ENCODE assay signal across 3 cellular contexts in the genomic region with DNA sequence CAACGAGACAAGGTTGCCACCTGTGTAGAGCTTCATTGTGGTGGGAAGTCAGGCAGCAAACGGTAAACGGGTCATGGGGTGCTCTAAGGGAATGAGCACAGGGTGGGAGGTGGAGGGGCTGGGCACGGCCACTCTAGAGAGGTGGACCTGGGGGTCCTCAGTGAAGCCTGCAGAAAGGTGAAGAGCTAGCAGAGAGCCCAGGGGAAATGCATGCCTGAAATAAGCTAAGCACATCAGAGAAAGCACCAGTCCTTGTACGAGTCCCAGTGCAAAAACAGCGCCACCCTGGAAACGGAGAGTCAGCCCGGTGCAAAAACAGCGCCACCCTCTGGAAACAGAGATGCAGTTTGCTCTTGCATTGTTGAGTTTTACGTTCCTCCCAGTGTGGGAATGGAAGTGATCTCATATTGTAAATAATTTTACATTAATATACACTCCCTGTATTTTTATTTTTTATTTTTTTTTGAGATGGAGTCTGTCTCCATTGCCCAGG.
A peak's percentile ranks its signal among the peaks of the same experiment; 100 is the strongest.
TF ChIP-seq lines count a peak whose summit lies in the region.

No MANE protein-coding gene starts in this region.

TF ChIP-seq in A549, 52 proteins besides CTCF, POLR2A, EP300 and RAD21:
- TF ChIP-seq ATOH8 (CRISPR knock-in tag; IDR thresholded peaks at IDR 0.05; ENCODE audit: low read depth) (no peak), SMC3 (IDR thresholded peaks at IDR 0.05) (peak; percentile 51)

TF ChIP-seq in GM12878, 131 proteins besides CTCF, POLR2A, EP300 and RAD21:
- TF ChIP-seq BMI1 (IDR thresholded peaks at IDR 0.05; ENCODE audit: borderline replicate concordance) = no peak
- peak; percentile 54; the same call in 1 of the 2 replicates for TF ChIP-seq IRF4 (IDR thresholded peaks at IDR 0.05; ENCODE audit: low read depth, low read length)
- TF ChIP-seq SMC3 (IDR thresholded peaks at IDR 0.05; ENCODE audit: borderline replicate concordance, low read length) = peak; percentile 91
- TF ChIP-seq, protein P1, sequence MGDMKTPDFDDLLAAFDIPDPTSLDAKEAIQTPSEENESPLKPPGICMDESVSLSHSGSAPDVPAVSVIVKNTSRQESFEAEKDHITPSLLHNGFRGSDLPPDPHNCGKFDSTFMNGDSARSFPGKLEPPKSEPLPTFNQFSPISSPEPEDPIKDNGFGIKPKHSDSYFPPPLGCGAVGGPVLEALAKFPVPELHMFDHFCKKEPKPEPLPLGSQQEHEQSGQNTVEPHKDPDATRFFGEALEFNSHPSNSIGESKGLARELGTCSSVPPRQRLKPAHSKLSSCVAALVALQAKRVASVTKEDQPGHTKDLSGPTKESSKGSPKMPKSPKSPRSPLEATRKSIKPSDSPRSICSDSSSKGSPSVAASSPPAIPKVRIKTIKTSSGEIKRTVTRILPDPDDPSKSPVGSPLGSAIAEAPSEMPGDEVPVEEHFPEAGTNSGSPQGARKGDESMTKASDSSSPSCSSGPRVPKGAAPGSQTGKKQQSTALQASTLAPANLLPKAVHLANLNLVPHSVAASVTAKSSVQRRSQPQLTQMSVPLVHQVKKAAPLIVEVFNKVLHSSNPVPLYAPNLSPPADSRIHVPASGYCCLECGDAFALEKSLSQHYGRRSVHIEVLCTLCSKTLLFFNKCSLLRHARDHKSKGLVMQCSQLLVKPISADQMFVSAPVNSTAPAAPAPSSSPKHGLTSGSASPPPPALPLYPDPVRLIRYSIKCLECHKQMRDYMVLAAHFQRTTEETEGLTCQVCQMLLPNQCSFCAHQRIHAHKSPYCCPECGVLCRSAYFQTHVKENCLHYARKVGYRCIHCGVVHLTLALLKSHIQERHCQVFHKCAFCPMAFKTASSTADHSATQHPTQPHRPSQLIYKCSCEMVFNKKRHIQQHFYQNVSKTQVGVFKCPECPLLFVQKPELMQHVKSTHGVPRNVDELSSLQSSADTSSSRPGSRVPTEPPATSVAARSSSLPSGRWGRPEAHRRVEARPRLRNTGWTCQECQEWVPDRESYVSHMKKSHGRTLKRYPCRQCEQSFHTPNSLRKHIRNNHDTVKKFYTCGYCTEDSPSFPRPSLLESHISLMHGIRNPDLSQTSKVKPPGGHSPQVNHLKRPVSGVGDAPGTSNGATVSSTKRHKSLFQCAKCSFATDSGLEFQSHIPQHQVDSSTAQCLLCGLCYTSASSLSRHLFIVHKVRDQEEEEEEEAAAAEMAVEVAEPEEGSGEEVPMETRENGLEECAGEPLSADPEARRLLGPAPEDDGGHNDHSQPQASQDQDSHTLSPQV (IDR thresholded peaks at IDR 0.05) = peak; percentile 57; the same call in 1 of the 2 replicates
- 0 out of 3 replicates have a peak, but pooled peaks have one; percentile 35 for TF ChIP-seq POU2F2 (IDR thresholded peaks at IDR 0.05; ENCODE audit: borderline replicate concordance, low read depth, low read length)
- no peak for TF ChIP-seq ZNF217 (IDR thresholded peaks at IDR 0.05)
- no peak for TF ChIP-seq SIX5 (IDR thresholded peaks at IDR 0.05; ENCODE audit: low read depth, low read length, severe bottlenecking)
- peak; percentile 55; the same call in 1 of the 2 replicates for TF ChIP-seq YY1 (IDR thresholded peaks at IDR 0.05; ENCODE audit: low read depth, low read length)
- no peak for TF ChIP-seq YBX1 (IDR thresholded peaks at IDR 0.05)
- TF ChIP-seq CHD4 (IDR thresholded peaks at IDR 0.05) = no peak

TF ChIP-seq in HepG2, 621 proteins besides CTCF, POLR2A, EP300 and RAD21 (continued from another document and continues in another):
- TF ChIP-seq, protein P2, sequence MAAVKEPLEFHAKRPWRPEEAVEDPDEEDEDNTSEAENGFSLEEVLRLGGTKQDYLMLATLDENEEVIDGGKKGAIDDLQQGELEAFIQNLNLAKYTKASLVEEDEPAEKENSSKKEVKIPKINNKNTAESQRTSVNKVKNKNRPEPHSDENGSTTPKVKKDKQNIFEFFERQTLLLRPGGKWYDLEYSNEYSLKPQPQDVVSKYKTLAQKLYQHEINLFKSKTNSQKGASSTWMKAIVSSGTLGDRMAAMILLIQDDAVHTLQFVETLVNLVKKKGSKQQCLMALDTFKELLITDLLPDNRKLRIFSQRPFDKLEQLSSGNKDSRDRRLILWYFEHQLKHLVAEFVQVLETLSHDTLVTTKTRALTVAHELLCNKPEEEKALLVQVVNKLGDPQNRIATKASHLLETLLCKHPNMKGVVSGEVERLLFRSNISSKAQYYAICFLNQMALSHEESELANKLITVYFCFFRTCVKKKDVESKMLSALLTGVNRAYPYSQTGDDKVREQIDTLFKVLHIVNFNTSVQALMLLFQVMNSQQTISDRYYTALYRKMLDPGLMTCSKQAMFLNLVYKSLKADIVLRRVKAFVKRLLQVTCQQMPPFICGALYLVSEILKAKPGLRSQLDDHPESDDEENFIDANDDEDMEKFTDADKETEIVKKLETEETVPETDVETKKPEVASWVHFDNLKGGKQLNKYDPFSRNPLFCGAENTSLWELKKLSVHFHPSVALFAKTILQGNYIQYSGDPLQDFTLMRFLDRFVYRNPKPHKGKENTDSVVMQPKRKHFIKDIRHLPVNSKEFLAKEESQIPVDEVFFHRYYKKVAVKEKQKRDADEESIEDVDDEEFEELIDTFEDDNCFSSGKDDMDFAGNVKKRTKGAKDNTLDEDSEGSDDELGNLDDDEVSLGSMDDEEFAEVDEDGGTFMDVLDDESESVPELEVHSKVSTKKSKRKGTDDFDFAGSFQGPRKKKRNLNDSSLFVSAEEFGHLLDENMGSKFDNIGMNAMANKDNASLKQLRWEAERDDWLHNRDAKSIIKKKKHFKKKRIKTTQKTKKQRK (IDR thresholded peaks at IDR 0.05; ENCODE audit: low read length) = no peak
- TF ChIP-seq PHF8 (CRISPR knock-in tag; IDR thresholded peaks at IDR 0.05) = no peak
- no peak for TF ChIP-seq ZNF282 (IDR thresholded peaks at IDR 0.05; ENCODE audit: partially characterized antibody)
- TF ChIP-seq ZNF563 (CRISPR knock-in tag; IDR thresholded peaks at IDR 0.05) = no peak
- no peak for TF ChIP-seq ZNF572 (CRISPR knock-in tag; IDR thresholded peaks at IDR 0.05)
- no peak for TF ChIP-seq TP53 (CRISPR knock-in tag; conservative IDR thresholded peaks at IDR 0.05)
- TF ChIP-seq JUN (CRISPR knock-in tag; IDR thresholded peaks at IDR 0.05) = no peak
- TF ChIP-seq BRCA1 (CRISPR knock-in tag; IDR thresholded peaks at IDR 0.05) = no peak
- TF ChIP-seq FOXK2 (IDR thresholded peaks at IDR 0.05) = no peak
- TF ChIP-seq HOXA3 (CRISPR knock-in tag; IDR thresholded peaks at IDR 0.05) = peak; percentile 46; the same call in 1 of the 2 replicates
- TF ChIP-seq, protein P3, sequence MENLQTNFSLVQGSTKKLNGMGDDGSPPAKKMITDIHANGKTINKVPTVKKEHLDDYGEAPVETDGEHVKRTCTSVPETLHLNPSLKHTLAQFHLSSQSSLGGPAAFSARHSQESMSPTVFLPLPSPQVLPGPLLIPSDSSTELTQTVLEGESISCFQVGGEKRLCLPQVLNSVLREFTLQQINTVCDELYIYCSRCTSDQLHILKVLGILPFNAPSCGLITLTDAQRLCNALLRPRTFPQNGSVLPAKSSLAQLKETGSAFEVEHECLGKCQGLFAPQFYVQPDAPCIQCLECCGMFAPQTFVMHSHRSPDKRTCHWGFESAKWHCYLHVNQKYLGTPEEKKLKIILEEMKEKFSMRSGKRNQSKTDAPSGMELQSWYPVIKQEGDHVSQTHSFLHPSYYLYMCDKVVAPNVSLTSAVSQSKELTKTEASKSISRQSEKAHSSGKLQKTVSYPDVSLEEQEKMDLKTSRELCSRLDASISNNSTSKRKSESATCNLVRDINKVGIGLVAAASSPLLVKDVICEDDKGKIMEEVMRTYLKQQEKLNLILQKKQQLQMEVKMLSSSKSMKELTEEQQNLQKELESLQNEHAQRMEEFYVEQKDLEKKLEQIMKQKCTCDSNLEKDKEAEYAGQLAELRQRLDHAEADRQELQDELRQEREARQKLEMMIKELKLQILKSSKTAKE (CRISPR knock-in tag; IDR thresholded peaks at IDR 0.05; ENCODE audit: borderline replicate concordance) = peak; percentile 34; the same call in 1 of the 2 replicates
- no peak for TF ChIP-seq KLF9 (CRISPR knock-in tag; IDR thresholded peaks at IDR 0.05; ENCODE audit: low read depth)
- no peak for TF ChIP-seq ZNF674 (CRISPR knock-in tag; IDR thresholded peaks at IDR 0.05; ENCODE audit: low read depth)
- TF ChIP-seq FOXA3 (CRISPR knock-in tag; IDR thresholded peaks at IDR 0.05) = 0 out of 2 replicates have a peak, but pooled peaks have one; percentile 15
- TF ChIP-seq, protein P4, sequence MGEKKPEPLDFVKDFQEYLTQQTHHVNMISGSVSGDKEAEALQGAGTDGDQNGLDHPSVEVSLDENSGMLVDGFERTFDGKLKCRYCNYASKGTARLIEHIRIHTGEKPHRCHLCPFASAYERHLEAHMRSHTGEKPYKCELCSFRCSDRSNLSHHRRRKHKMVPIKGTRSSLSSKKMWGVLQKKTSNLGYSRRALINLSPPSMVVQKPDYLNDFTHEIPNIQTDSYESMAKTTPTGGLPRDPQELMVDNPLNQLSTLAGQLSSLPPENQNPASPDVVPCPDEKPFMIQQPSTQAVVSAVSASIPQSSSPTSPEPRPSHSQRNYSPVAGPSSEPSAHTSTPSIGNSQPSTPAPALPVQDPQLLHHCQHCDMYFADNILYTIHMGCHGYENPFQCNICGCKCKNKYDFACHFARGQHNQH (CRISPR knock-in tag; IDR thresholded peaks at IDR 0.05) = no peak
- TF ChIP-seq TBX3 (IDR thresholded peaks at IDR 0.05; ENCODE audit: borderline replicate concordance) = no peak
- TF ChIP-seq MED1 (CRISPR knock-in tag; IDR thresholded peaks at IDR 0.05) = peak; percentile 37; the same call in 1 of the 2 replicates
- TF ChIP-seq, protein P5, sequence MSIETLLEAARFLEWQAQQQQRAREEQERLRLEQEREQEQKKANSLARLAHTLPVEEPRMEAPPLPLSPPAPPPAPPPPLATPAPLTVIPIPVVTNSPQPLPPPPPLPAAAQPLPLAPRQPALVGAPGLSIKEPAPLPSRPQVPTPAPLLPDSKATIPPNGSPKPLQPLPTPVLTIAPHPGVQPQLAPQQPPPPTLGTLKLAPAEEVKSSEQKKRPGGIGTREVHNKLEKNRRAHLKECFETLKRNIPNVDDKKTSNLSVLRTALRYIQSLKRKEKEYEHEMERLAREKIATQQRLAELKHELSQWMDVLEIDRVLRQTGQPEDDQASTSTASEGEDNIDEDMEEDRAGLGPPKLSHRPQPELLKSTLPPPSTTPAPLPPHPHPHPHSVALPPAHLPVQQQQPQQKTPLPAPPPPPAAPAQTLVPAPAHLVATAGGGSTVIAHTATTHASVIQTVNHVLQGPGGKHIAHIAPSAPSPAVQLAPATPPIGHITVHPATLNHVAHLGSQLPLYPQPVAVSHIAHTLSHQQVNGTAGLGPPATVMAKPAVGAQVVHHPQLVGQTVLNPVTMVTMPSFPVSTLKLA (IDR thresholded peaks at IDR 0.05) = no peak
- TF ChIP-seq, protein P6, sequence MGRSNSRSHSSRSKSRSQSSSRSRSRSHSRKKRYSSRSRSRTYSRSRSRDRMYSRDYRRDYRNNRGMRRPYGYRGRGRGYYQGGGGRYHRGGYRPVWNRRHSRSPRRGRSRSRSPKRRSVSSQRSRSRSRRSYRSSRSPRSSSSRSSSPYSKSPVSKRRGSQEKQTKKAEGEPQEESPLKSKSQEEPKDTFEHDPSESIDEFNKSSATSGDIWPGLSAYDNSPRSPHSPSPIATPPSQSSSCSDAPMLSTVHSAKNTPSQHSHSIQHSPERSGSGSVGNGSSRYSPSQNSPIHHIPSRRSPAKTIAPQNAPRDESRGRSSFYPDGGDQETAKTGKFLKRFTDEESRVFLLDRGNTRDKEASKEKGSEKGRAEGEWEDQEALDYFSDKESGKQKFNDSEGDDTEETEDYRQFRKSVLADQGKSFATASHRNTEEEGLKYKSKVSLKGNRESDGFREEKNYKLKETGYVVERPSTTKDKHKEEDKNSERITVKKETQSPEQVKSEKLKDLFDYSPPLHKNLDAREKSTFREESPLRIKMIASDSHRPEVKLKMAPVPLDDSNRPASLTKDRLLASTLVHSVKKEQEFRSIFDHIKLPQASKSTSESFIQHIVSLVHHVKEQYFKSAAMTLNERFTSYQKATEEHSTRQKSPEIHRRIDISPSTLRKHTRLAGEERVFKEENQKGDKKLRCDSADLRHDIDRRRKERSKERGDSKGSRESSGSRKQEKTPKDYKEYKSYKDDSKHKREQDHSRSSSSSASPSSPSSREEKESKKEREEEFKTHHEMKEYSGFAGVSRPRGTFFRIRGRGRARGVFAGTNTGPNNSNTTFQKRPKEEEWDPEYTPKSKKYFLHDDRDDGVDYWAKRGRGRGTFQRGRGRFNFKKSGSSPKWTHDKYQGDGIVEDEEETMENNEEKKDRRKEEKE (IDR thresholded peaks at IDR 0.05) = no peak
- no peak for TF ChIP-seq DBP (CRISPR knock-in tag; IDR thresholded peaks at IDR 0.05; ENCODE audit: not compliant biosample characterization)
- no peak for TF ChIP-seq POLR2G (IDR thresholded peaks at IDR 0.05; ENCODE audit: low read depth, low read length)
- TF ChIP-seq AKAP8 (CRISPR knock-in tag; IDR thresholded peaks at IDR 0.05) = no peak
- TF ChIP-seq, protein P7, sequence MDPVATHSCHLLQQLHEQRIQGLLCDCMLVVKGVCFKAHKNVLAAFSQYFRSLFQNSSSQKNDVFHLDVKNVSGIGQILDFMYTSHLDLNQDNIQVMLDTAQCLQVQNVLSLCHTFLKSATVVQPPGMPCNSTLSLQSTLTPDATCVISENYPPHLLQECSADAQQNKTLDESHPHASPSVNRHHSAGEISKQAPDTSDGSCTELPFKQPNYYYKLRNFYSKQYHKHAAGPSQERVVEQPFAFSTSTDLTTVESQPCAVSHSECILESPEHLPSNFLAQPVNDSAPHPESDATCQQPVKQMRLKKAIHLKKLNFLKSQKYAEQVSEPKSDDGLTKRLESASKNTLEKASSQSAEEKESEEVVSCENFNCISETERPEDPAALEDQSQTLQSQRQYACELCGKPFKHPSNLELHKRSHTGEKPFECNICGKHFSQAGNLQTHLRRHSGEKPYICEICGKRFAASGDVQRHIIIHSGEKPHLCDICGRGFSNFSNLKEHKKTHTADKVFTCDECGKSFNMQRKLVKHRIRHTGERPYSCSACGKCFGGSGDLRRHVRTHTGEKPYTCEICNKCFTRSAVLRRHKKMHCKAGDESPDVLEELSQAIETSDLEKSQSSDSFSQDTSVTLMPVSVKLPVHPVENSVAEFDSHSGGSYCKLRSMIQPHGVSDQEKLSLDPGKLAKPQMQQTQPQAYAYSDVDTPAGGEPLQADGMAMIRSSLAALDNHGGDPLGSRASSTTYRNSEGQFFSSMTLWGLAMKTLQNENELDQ (CRISPR knock-in tag; IDR thresholded peaks at IDR 0.05; ENCODE audit: borderline replicate concordance) = no peak
